In the genomic region with DNA sequence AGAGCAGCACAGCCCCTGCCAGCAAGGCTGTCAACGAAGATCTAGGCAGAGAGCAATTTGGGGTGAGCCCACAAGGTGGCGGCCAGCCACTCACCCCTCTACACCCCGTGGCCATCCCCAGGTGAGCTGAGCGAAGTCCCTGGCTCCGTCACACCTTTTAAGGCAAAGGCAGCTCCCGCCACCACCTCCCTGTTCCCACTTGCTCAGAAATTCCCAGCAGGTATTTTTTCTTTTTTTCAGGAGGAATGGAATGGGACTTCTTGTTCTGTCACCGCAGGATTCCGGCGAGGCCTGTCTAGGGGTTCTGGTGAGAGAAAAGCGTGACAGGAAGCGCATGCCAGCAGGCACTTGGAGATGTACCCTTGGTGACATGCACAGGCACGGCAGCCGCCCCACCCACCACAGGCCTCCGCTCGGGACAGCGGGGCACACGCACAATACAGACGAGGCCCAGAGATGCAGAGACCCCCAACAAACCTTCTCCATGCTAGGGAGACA, we compare ENCODE assay signal across 9 cellular contexts. TPM values are rescaled to one million over a fixed set of nuclear protein-coding genes. Genes with fewer than 3 reads are reported as not detected.
DNase-seq lines count a peak whose midpoint lies in the region; ATAC-seq and TF ChIP-seq lines count a peak whose summit lies in the region.
"Had no signal": no experiment of that assay in that cellular context is flagged by ENCODE, and none has a peak within 500 bp of the region (broad histone marks: within the 10 kb centered on the region; RNA-seq: fewer than 3 reads in every experiment).

No MANE protein-coding gene starts in this region.

- H3K27me3 ChIP-seq in H7 (ENCODE audit: control insufficient read depth, insufficient read depth, low read length), result no peaks in the 10 kb centered on the region
- H3K27me3 ChIP-seq in right atrium auricular region, result no peaks in the 10 kb centered on the region
- H3K27me3 ChIP-seq in stomach, result no peaks in the 10 kb centered on the region

- TF ChIP-seq CTCF in right atrium auricular region (IDR thresholded peaks at IDR 0.05) (peak in 1 of 2 donors; percentile 12), stomach (IDR thresholded peaks at IDR 0.05) (peak in 1 of 7 experiments; percentile 12)

- H3K27ac Mint-ChIP-seq in T-cell, result peak overlapping the region; percentile 55 to 73

- H3K4me1 Mint-ChIP-seq in T-cell, result peaks cover 16 to 38% (median 23%) of the 10 kb centered on the region in 3 donors

- POLR2A ChIA-PET in T-cell (lab: Charles Lee), result no interaction called here

- no peak overlapping the region for H3K4me3 ChIP-seq in H7 (ENCODE audit: insufficient read depth, low read depth, low read length)
- peak overlapping the region in 1 of 2 donors; percentile 29 for H3K4me3 ChIP-seq in right atrium auricular region
- no peak overlapping the region for H3K4me3 ChIP-seq in stomach

- TF ChIP-seq POLR2A in stomach (IDR thresholded peaks at IDR 0.05), result no peak

- intact Hi-C loops in stomach (cut with DNase I; ENCODE audit: low total_unique reads), result no loop called here

- no peaks in the 10 kb centered on the region for H3K9me3 Mint-ChIP-seq in T-cell

- H3K27me3 Mint-ChIP-seq in T-cell, result no peaks in the 10 kb centered on the region

- peaks cover 31% of the 10 kb centered on the region for H3K36me3 ChIP-seq in H7 (replicated peaks; ENCODE audit: control insufficient read depth, insufficient read depth, low read length)
- peaks cover 29% of the 10 kb centered on the region for H3K36me3 ChIP-seq in right atrium auricular region
- peaks cover 31 to 32% (median 31%) of the 10 kb centered on the region in 4 donors for H3K36me3 ChIP-seq in stomach

- WGBS in stomach, 5 donors, result 69 to 87% (median 71%) methylated on average over 18 of the region's 18 CpGs

- no peak overlapping the region for H3K4me3 Mint-ChIP-seq in T-cell

- H3K27ac ChIP-seq in right atrium auricular region (peak overlapping the region; percentile 71 to 78), stomach (peak overlapping the region in 4 of 5 donors; percentile 58 to 76 (median 72))

- CTCF ChIA-PET in T-cell (lab: Charles Lee), result interaction anchor here in 1 of 2 donors (1.2 kb wide), 1 partner anchor 139 kb away, joined by 7 read pairs; no protein-coding TSS in a partner anchor

- ATAC-seq in T-cell (replicated peaks in 1 of 4) (no peak), HG03432 (IDR thresholded peaks at IDR 0.05; ENCODE audit: unreplicated experiment) (no peak), GM18498 (IDR thresholded peaks at IDR 0.05; ENCODE audit: unreplicated experiment) (no peak), GM18502 (IDR thresholded peaks at IDR 0.05; ENCODE audit: poor library complexity, unreplicated experiment) (no peak)

- H3K9me3 ChIP-seq in right atrium auricular region (no peaks in the 10 kb centered on the region), stomach (no peaks in the 10 kb centered on the region)

- H3K36me3 Mint-ChIP-seq in T-cell, result peaks cover 23% of the 10 kb centered on the region

- H3K4me1 ChIP-seq in right atrium auricular region, result peaks cover 0 to 48% of the 10 kb centered on the region in 2 donors
- H3K4me1 ChIP-seq in stomach, result peaks cover 0 to 63% (median 30%) of the 10 kb centered on the region in 4 donors

- DNase-seq in H7, result peak; percentile 89
- DNase-seq in T-cell, result no peak
- DNase-seq in right atrium auricular region (ENCODE audit: low spot score), result peak; percentile 72
- no peak for DNase-seq in stomach
- DNase-seq: activated CD8-positive, alpha-beta memory T cell treated with anti-CD3 and anti-CD28 coated beads, Interleukin-2, amount 50 U/mL, for 4 hours; NCI-H1694 treated with DMSO at 0.1 percent for 48 hours had no signal

- TF ChIP-seq EP300 in stomach (IDR thresholded peaks at IDR 0.05), result no peak

RNA-seq across cellular contexts. Expression of a gene that starts 10.0 kb away (rescaled TPM):
- total RNA-seq in H7 (2014; rRNA removed; shearing (Covaris generic)), result 3,029 and 3,176 TPM in 2 replicates
- 1,000 to 10,000 TPM; 3,304 to 3,660 (median 3,479) TPM for total RNA-seq in T-cell
- total RNA-seq in right atrium auricular region, result 1,000 to 10,000 TPM in 1 of 2 donors, 100 to 1,000 TPM in 1; 440 to 1,190 TPM
- total RNA-seq in stomach, result 1,000 to 10,000 TPM in 4 of 5 donors, 100 to 1,000 TPM in 1; 940 to 2,730 (median 1,959) TPM
- polyA plus RNA-seq in stomach, result 1,000 to 10,000 TPM; 2,938 to 5,267 (median 3,478) TPM

RNA-seq across cellular contexts. Expression of a gene that starts 40.4 kb away (rescaled TPM):
- total RNA-seq in H7 (2014; rRNA removed; shearing (Covaris generic)), result 24.4 and 37.9 TPM in 2 replicates
- total RNA-seq in T-cell, result 1 to 10 TPM; 1.1 to 4.3 (median 2.7) TPM
- total RNA-seq in right atrium auricular region, result 10 to 100 TPM; 29.4 to 29.5 TPM
- 1 to 10 TPM in 4 of 5 donors, under 1 TPM in 1; 0.45 to 9.3 (median 5.2) TPM for total RNA-seq in stomach
- 10 to 100 TPM in 1 of 3 donors, 1 to 10 TPM in 2; 7.3 to 18.1 (median 7.8) TPM for polyA plus RNA-seq in stomach

Comparison
In these comparisons a context has a peak if more than half of its experiments do, and no peak if none do; other contexts are left out.
1. DNase-seq: peak in H7 (single experiment) and right atrium auricular region (single experiment); none in T-cell (0 of 34) and stomach (single experiment).